In the genomic region with DNA sequence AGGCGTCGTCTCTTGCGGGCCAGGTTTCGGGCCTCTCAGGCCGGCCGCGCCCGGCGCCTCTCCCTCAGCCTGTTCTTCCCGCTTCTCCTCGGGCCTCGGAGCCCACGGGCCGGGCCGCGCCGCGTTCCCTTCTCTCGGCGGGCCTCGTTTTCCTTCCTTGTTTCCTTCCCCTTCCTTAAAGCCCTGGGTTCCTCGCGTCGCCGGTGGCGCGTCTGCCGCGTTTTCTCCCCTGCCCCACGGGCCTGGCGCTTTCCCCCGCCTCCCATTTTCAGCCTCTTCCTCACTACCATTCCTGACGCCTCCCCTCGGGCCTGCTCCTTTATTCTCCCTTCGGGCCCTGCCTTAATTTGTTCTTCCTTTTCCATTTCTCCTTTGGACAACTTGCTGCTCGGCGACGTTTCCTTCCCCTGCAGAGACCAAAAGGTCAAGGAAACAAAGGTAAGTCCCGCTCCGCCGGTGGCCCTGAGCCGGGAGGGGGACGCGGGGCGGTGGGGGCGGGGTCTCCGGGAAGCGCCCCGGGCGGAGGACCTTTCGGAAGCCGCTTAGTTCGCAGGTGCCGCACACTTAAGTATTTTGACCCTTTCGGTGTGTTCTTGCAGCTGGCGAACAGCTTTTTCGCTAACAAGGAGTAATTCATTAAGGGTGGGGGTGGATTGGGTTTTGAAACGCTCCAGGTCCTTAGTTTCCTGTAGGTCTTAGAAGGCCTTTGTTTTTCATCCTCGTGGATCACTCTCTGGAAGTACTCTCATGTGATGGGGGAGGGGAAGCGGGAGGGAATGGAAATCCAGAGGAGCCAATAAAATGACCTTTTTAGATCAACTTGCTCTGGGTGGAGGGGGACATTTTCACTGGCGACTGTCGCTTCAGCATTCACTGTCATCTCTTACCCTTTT, we compare ENCODE assay signal across 8 cellular contexts. TPM values are rescaled to one million over a fixed set of nuclear protein-coding genes. Genes with fewer than 3 reads are reported as not detected.
DNase-seq lines count a peak whose midpoint lies in the region; ATAC-seq and TF ChIP-seq lines count a peak whose summit lies in the region.

No MANE protein-coding gene starts in this region.

- H3K4me1 ChIP-seq in colonic mucosa = peaks cover 9% of the 10 kb centered on the region
- peaks cover 0 to 39% (median 6%) of the 10 kb centered on the region in 4 donors for H3K4me1 ChIP-seq in right lobe of liver

- H3K27ac ChIP-seq in colonic mucosa (peak overlapping the region; percentile 95), right lobe of liver (peak overlapping the region; percentile 89 to 98 (median 91))

- peaks cover 36% of the 10 kb centered on the region for H3K36me3 Mint-ChIP-seq in HFFc6 (ENCODE audit: low read depth)
- H3K36me3 Mint-ChIP-seq in activated CD4-positive, alpha-beta T cell treated with anti-CD3 and anti-CD28 coated beads for 36 hours (ENCODE audit: low read depth) = peaks cover 40% of the 10 kb centered on the region

- peak overlapping the region; percentile 85 to 99 for H3K9ac ChIP-seq in colonic mucosa (ENCODE audit: low read depth in 2 of 2, low read length in 2 of 2)

- CTCF ChIA-PET in activated CD4-positive, alpha-beta T cell treated with anti-CD3 and anti-CD28 coated beads for 36 hours (lab: Charles Lee) = interaction anchor here (0.9 to 2.9 kb wide), 14 partner anchors 9 to 465 kb away, joined by 3 to 24 read pairs (median 6); partner anchors contain the start of genes GMEB1, SRSF4 and TAF12

- intact Hi-C loops in activated CD4-positive, alpha-beta T cell treated with anti-CD3 and anti-CD28 coated beads for 36 hours (cut with DNase I, micrococcal nuclease) = loop anchor here (2.0 to 5.0 kb wide), 7 partner anchors 69 to 1580 kb away; partner anchors contain the start of genes GMEB1 (in 1 of the 2), PPP1R8 (in 1 of the 2), SLC9A1 (in 1 of the 2) and STX12 (in 1 of the 2)
- intact Hi-C loops in colonic mucosa (cut with DNase I) (loop anchor here (5.0 kb wide), 1 partner anchor 95 kb away; the partner anchor contains the start of gene TAF12), right lobe of liver (cut with DNase I) (no loop called here)

- POLR2A ChIA-PET in activated CD4-positive, alpha-beta T cell treated with anti-CD3 and anti-CD28 coated beads for 36 hours (lab: Charles Lee) = interaction anchor here (0.5 to 2.6 kb wide), 14 partner anchors 8 to 965 kb away, joined by 3 to 50 read pairs (median 5); partner anchors contain the start of genes GMEB1, RCC1, RNU11 and SRSF4

- H3K4me1 Mint-ChIP-seq in HFFc6 (ENCODE audit: low read depth) = peaks cover 32% of the 10 kb centered on the region
- H3K4me1 Mint-ChIP-seq in activated CD4-positive, alpha-beta T cell treated with anti-CD3 and anti-CD28 coated beads for 36 hours = peaks cover 39% of the 10 kb centered on the region

- TF ChIP-seq CTCF in HFFc6 (IDR thresholded peaks at IDR 0.05) = no peak
- TF ChIP-seq CTCF in colonic mucosa (IDR thresholded peaks at IDR 0.05) = no peak
- TF ChIP-seq CTCF in right lobe of liver (IDR thresholded peaks at IDR 0.05) = no peak

- H3K27me3 ChIP-seq in colonic mucosa = no peaks in the 10 kb centered on the region
- H3K27me3 ChIP-seq in right lobe of liver = no peaks in the 10 kb centered on the region

- peaks cover 4% of the 10 kb centered on the region; the same call in 1 of the 2 replicates for H3K9me3 Mint-ChIP-seq in HFFc6
- no peaks in the 10 kb centered on the region for H3K9me3 Mint-ChIP-seq in activated CD4-positive, alpha-beta T cell treated with anti-CD3 and anti-CD28 coated beads for 36 hours (ENCODE audit: low read depth)

- peak; percentile 3 for ATAC-seq in activated CD4-positive, alpha-beta T cell treated with anti-CD3 and anti-CD28 coated beads for 36 hours
- ATAC-seq in right lobe of liver (peak; percentile 2 to 30 (median 22)), GM19397 (IDR thresholded peaks at IDR 0.05; ENCODE audit: unreplicated experiment) (no peak)

- H3K4me3 ChIP-seq in colonic mucosa (peak overlapping the region; percentile 79), right lobe of liver (peak overlapping the region; percentile 98 to 99 (median 99))

- WGBS in right lobe of liver (ENCODE audit: insufficient coverage, low coverage, low lambda C conversion rate, missing lambda C conversion rate) = under 1% methylated on average over 50 of the region's 62 CpGs

- no peaks in the 10 kb centered on the region for H3K27me3 Mint-ChIP-seq in HFFc6 (ENCODE audit: insufficient read depth)
- no peaks in the 10 kb centered on the region for H3K27me3 Mint-ChIP-seq in activated CD4-positive, alpha-beta T cell treated with anti-CD3 and anti-CD28 coated beads for 36 hours

- H3K9me3 ChIP-seq in colonic mucosa (no peaks in the 10 kb centered on the region), right lobe of liver (no peaks in the 10 kb centered on the region)

- no peak for TF ChIP-seq POLR2A in right lobe of liver (IDR thresholded peaks at IDR 0.05)

- peak overlapping the region; percentile 96 for H3K4me3 Mint-ChIP-seq in HFFc6
- H3K4me3 Mint-ChIP-seq in activated CD4-positive, alpha-beta T cell treated with anti-CD3 and anti-CD28 coated beads for 36 hours = peak overlapping the region; percentile 95

- H3K27ac Mint-ChIP-seq in HFFc6 = peak overlapping the region; percentile 99
- peak overlapping the region; percentile 90 for H3K27ac Mint-ChIP-seq in activated CD4-positive, alpha-beta T cell treated with anti-CD3 and anti-CD28 coated beads for 36 hours

- H3K36me3 ChIP-seq in colonic mucosa (peaks cover 2% of the 10 kb centered on the region), right lobe of liver (peaks cover 2 to 39% (median 18%) of the 10 kb centered on the region in 4 donors)

- DNase-seq in ELR (ENCODE audit: low read depth) (peak; percentile 61), HFFc6 (peak; percentile 12), NCI-H2029 (lab: John Stamatoyannopoulos, UW) (peak; percentile 69), colonic mucosa (peak; percentile 59), right lobe of liver (peak in 2 of 3 donors; percentile 56 to 60)
- DNase-seq in activated CD4-positive, alpha-beta T cell treated with anti-CD3 and anti-CD28 coated beads for 36 hours = peak; percentile 68
- DNase-seq in stimulated activated CD4-positive, alpha-beta T cell treated with anti-CD3 and anti-CD28 coated beads, TNF-alpha, amount 100 ng/mL, for 24 hours (ENCODE audit: low read depth in 3 of 3) = peak; percentile 16 to 47 (median 16)

RNA-seq across cellular contexts. Expression of gene YTHDF2, which starts 0.8 kb away (rescaled TPM):
- total RNA-seq in HFFc6 (2021; fragmentation: NEBNext Ultra II Directional; extraction: Animal tissue kit (Norgen Biotek cat#: 25700)) = 10 to 100 TPM; 66.9 to 88.2 (median 76.6) TPM
- total RNA-seq in activated CD4-positive, alpha-beta T cell treated with anti-CD3 and anti-CD28 coated beads for 36 hours = 10 to 100 TPM; 74.8 to 98.7 TPM
- total RNA-seq in colonic mucosa (10 to 100 TPM; 59.0 to 71.7 TPM), right lobe of liver (10 to 100 TPM; 21.8 to 43.2 (median 31.7) TPM)

Comparison
In these comparisons a context has a peak if more than half of its experiments do, and no peak if none do; other contexts are left out.
1. DNase-seq: peak in every context shown above with its lines; median percentile 69 in NCI-H2029; 68 in activated CD4-positive, alpha-beta T cell treated with anti-CD3 and anti-CD28 coated beads for 36 hours; 61 in ELR; 59 in colonic mucosa; 58 in right lobe of liver; 16 in stimulated activated CD4-positive, alpha-beta T cell treated with anti-CD3 and anti-CD28 coated beads, TNF-alpha, amount 100 ng/mL, for 24 hours; 12 in HFFc6.
2. intact Hi-C loops: an anchor here in activated CD4-positive, alpha-beta T cell treated with anti-CD3 and anti-CD28 coated beads for 36 hours (2.0 to 5.0 kb wide) and colonic mucosa (5.0 kb wide); none called in right lobe of liver.